In genomic region chr6:37005061-37005810, GRCh38 we compare ENCODE assay signal across 8 cellular contexts. TPM values are rescaled to one million over a fixed set of nuclear protein-coding genes. Genes with fewer than 3 reads are reported as not detected.
DNase-seq lines count a peak whose midpoint lies in the region; ATAC-seq and TF ChIP-seq lines count a peak whose summit lies in the region.

Gene FGD2, plus strand, starts transcription at chr6:37005655. Its CDS starts 163 bp downstream, at chr6:37005818.

- H3K27me3 Mint-ChIP-seq in T-helper 2 cell treated with Interferon-gamma antibody and Interleukin-4, amounts not matched to agents 5 μg/mL and 100 μg/mL, for 36 hours (ENCODE audit: low read depth): peaks cover 7% of the 10 kb centered on the region

- H3K9ac ChIP-seq in SU-DHL-6 (ENCODE audit: low read length): peak within 1 kb of the TSS; percentile 65

- ATAC-seq in HG02870 (IDR thresholded peaks at IDR 0.05; ENCODE audit: unreplicated experiment): peak; percentile 74
- ATAC-seq in lung (ENCODE audit: insufficient read depth, low FRiP score): no peak

- H3K9me3 ChIP-seq in SU-DHL-6 (ENCODE audit: insufficient read depth, low read length): no peaks in the 10 kb centered on the region
- H3K9me3 ChIP-seq in lung (ENCODE audit: control insufficient read depth in 2 of 2, insufficient read depth in 1 of 2, low read length in 1 of 2): no peaks in the 10 kb centered on the region

- H3K4me3 ChIP-seq in SU-DHL-6 (ENCODE audit: insufficient read depth, low read length, poor library complexity, severe bottlenecking): peak within 1 kb of the TSS; percentile 58
- H3K4me3 ChIP-seq in lung: peak within 1 kb of the TSS; percentile 3

- H3K36me3 Mint-ChIP-seq in T-helper 2 cell treated with Interferon-gamma antibody and Interleukin-4, amounts not matched to agents 5 μg/mL and 100 μg/mL, for 36 hours (ENCODE audit: low read depth): no peaks in the 10 kb centered on the region

- H4K20me1 ChIP-seq in SU-DHL-6 (ENCODE audit: low read depth, low read length): no peaks in the 10 kb centered on the region

- no peaks in the 10 kb centered on the region for H3K4me1 ChIP-seq in lung (ENCODE audit: control insufficient read depth in 2 of 2, insufficient read depth in 2 of 2, low read length in 2 of 2)

- peak within 1 kb of the TSS; percentile 66 for H3K27ac ChIP-seq in SU-DHL-6 (ENCODE audit: low read depth, low read length)
- peak within 1 kb of the TSS in 1 of 2 donors; percentile 72 for H3K27ac ChIP-seq in lung (ENCODE audit: low read depth in 1 of 2, low read length in 1 of 2)

- peaks cover 14% of the 10 kb centered on the region for H3K4me1 Mint-ChIP-seq in T-helper 2 cell treated with Interferon-gamma antibody and Interleukin-4, amounts not matched to agents 5 μg/mL and 100 μg/mL, for 36 hours (ENCODE audit: low read depth)

- H3K36me3 ChIP-seq in SU-DHL-6 (ENCODE audit: low read length) (no peaks in the 10 kb centered on the region), lung (ENCODE audit: control insufficient read depth in 2 of 2, insufficient read depth in 2 of 2, low read length in 2 of 2) (no peaks in the 10 kb centered on the region)

- H3K79me2 ChIP-seq in SU-DHL-6 (ENCODE audit: insufficient read depth, low read length): peaks cover 11% of the 10 kb centered on the region; the same call in 1 of the 2 replicates

- H2AFZ ChIP-seq in SU-DHL-6 (ENCODE audit: low read depth, low read length, severe bottlenecking): peak within 1 kb of the TSS; percentile 20

- peaks cover 26% of the 10 kb centered on the region; the same call in 1 of the 2 replicates for H3F3A ChIP-seq in SU-DHL-6 (ENCODE audit: insufficient read depth)

- no peaks in the 10 kb centered on the region for H3K9me3 Mint-ChIP-seq in T-helper 2 cell treated with Interferon-gamma antibody and Interleukin-4, amounts not matched to agents 5 μg/mL and 100 μg/mL, for 36 hours

- H3K9me2 ChIP-seq in SU-DHL-6 (replicated peaks; ENCODE audit: insufficient read depth, low read length): no peaks in the 10 kb centered on the region

- peak within 1 kb of the TSS; percentile 70 for H3K4me2 ChIP-seq in SU-DHL-6 (ENCODE audit: low read depth, low read length, poor library complexity, severe bottlenecking)

- peak within 1 kb of the TSS; percentile 27 for H3K4me3 Mint-ChIP-seq in T-helper 2 cell treated with Interferon-gamma antibody and Interleukin-4, amounts not matched to agents 5 μg/mL and 100 μg/mL, for 36 hours

- no peak for DNase-seq in T-helper 2 cell treated with Interferon-gamma antibody and Interleukin-4, amounts not matched to agents 5 μg/mL and 100 μg/mL, for 36 hours (ENCODE audit: low spot score)
- DNase-seq in T-helper 2 cell (no peak), lung (ENCODE audit: low spot score) (no peak), NCI-H2081 (lab: John Stamatoyannopoulos, UW) (no peak), retina (no peak), DMS114 treated with DMSO at 0.1 percent for 48 hours (lab: John Stamatoyannopoulos, UW; ENCODE audit: unreplicated experiment) (no peak)

- H3K27ac Mint-ChIP-seq in T-helper 2 cell treated with Interferon-gamma antibody and Interleukin-4, amounts not matched to agents 5 μg/mL and 100 μg/mL, for 36 hours: peak within 1 kb of the TSS; percentile 60

- TF ChIP-seq CTCF in SU-DHL-6 (IDR thresholded peaks at IDR 0.05; ENCODE audit: insufficient read depth, low read length, poor library complexity, severe bottlenecking) (no peak), lung (IDR thresholded peaks at IDR 0.05; ENCODE audit: control extremely low read depth, extremely low read depth) (no peak)

- H3K27me3 ChIP-seq in SU-DHL-6 (ENCODE audit: low read length) (no peaks in the 10 kb centered on the region), lung (ENCODE audit: control insufficient read depth, insufficient read depth) (no peaks in the 10 kb centered on the region)

- 66 to 73% methylated on average over 14 of the region's 14 CpGs for WGBS in lung, 2 donors

RNA-seq across cellular contexts. Expression of gene FGD2, which starts in this region (rescaled TPM):
- total RNA-seq in lung: 10 to 100 TPM; 24.2 to 76.7 TPM
- polyA plus RNA-seq in lung: 10 to 100 TPM; 20.4 to 55.9 TPM
